In genomic region chr6:37490466-37491015, GRCh38 we compare ENCODE assay signal across 13 cellular contexts. TPM values are rescaled to one million over a fixed set of nuclear protein-coding genes. Genes with fewer than 3 reads are reported as not detected.
DNase-seq lines count a peak whose midpoint lies in the region; ATAC-seq and TF ChIP-seq lines count a peak whose summit lies in the region.
"Had no signal": no experiment of that assay in that cellular context is flagged by ENCODE, and none has a peak within 500 bp of the region (broad histone marks: within the 10 kb centered on the region; RNA-seq: fewer than 3 reads in every experiment).

No MANE protein-coding gene starts in this region.

- no peaks in the 10 kb centered on the region for H3K9me3 Mint-ChIP-seq in T-cell
- no peaks in the 10 kb centered on the region for H3K9me3 Mint-ChIP-seq in effector memory CD8-positive, alpha-beta T cell
- H3K9me3 Mint-ChIP-seq in endothelial cell (ENCODE audit: unreplicated experiment), result no peaks in the 10 kb centered on the region

- peaks cover 59 to 80% (median 71%) of the 10 kb centered on the region in 3 donors for H3K4me1 Mint-ChIP-seq in T-cell
- peaks cover 53 to 66% of the 10 kb centered on the region in 2 donors for H3K4me1 Mint-ChIP-seq in effector memory CD8-positive, alpha-beta T cell (ENCODE audit: low read depth in 2 of 2)
- peaks cover 4% of the 10 kb centered on the region for H3K4me1 Mint-ChIP-seq in endothelial cell (ENCODE audit: unreplicated experiment)

- POLR2A ChIA-PET in T-cell (lab: Charles Lee), result interaction anchor here in 1 of 2 donors (2.1 kb wide), 1 partner anchor 12 kb away, joined by 8 read pairs; no protein-coding TSS in a partner anchor

- intact Hi-C loops in sciatic nerve (cut with DNase I), result no loop called here

- no peak for ATAC-seq in T-cell (replicated peaks in 1 of 4)
- no peak for ATAC-seq in effector memory CD8-positive, alpha-beta T cell (replicated peaks)
- no peak for ATAC-seq in sciatic nerve
- no peak for ATAC-seq in HG03175 (IDR thresholded peaks at IDR 0.05; ENCODE audit: unreplicated experiment)
- ATAC-seq: foreskin keratinocyte, lower lobe of right lung had no signal

- no peak for TF ChIP-seq CTCF in endothelial cell (IDR thresholded peaks at IDR 0.05; ENCODE audit: unreplicated experiment)

- H3K36me3 Mint-ChIP-seq in T-cell, result no peaks in the 10 kb centered on the region
- H3K36me3 Mint-ChIP-seq in effector memory CD8-positive, alpha-beta T cell (ENCODE audit: insufficient read depth), result peaks cover 37% of the 10 kb centered on the region
- peaks cover 7% of the 10 kb centered on the region for H3K36me3 Mint-ChIP-seq in endothelial cell (ENCODE audit: low read depth, unreplicated experiment)

- H3K4me3 Mint-ChIP-seq in T-cell (peak overlapping the region in 1 of 3 donors; percentile 67), endothelial cell (ENCODE audit: unreplicated experiment) (no peak overlapping the region)
- peak overlapping the region; percentile 70 to 85 for H3K4me3 Mint-ChIP-seq in effector memory CD8-positive, alpha-beta T cell

- peak; percentile 63 for DNase-seq in activated effector memory CD4-positive, alpha-beta T cell treated with anti-CD3 and anti-CD28 coated beads, Interleukin-2, amount 50 U/mL, for 16 hours
- DNase-seq in activated effector memory CD4-positive, alpha-beta T cell treated with Interleukin-2 at 50 U/mL for 16 hours, result no peak
- no peak for DNase-seq in T-cell
- DNase-seq in effector memory CD8-positive, alpha-beta T cell, result no peak
- peak; percentile 42 for DNase-seq in sciatic nerve (ENCODE audit: low spot score)
- DNase-seq in NAMALWA (ENCODE audit: low spot score), result no peak
- DNase-seq in endothelial cell (ENCODE audit: low spot score), result no peak
- DNase-seq: activated CD4-positive, alpha-beta T cell treated with anti-CD3 and anti-CD28 coated beads for 4 hours; foreskin keratinocyte; NCI-H82; RPMI8226 had no signal

- CTCF ChIA-PET in T-cell (lab: Charles Lee), result interaction anchor here in 1 of 2 donors (0.6 kb wide), 2 partner anchors 23 to 107 kb away, joined by 4 read pairs; no protein-coding TSS in a partner anchor

- no peaks in the 10 kb centered on the region for H3K27me3 Mint-ChIP-seq in T-cell
- no peaks in the 10 kb centered on the region for H3K27me3 Mint-ChIP-seq in effector memory CD8-positive, alpha-beta T cell
- peaks cover 2% of the 10 kb centered on the region for H3K27me3 Mint-ChIP-seq in endothelial cell (ENCODE audit: unreplicated experiment)

- H3K27ac Mint-ChIP-seq in T-cell (peak overlapping the region; percentile 95 to 96), endothelial cell (ENCODE audit: unreplicated experiment) (no peak overlapping the region)
- H3K27ac Mint-ChIP-seq in effector memory CD8-positive, alpha-beta T cell, result peak overlapping the region; percentile 97 to 100

RNA-seq across cellular contexts. Expression of gene CCDC167, which starts 9.2 kb away (rescaled TPM):
- total RNA-seq in T-cell (10 to 100 TPM; 14.3 to 25.2 (median 17.8) TPM), sciatic nerve (10.4 TPM), endothelial cell (ENCODE audit: unreplicated experiment) (38.0 TPM)

RNA-seq across cellular contexts. Expression of gene CMTR1, which starts 57.5 kb away (rescaled TPM):
- total RNA-seq in T-cell, result 10 to 100 TPM; 62.5 to 82.7 (median 75.2) TPM
- total RNA-seq in sciatic nerve, result 39.3 TPM
- total RNA-seq in endothelial cell (ENCODE audit: unreplicated experiment), result 50.0 TPM

Comparison
In these comparisons a context has a peak if more than half of its experiments do, and no peak if none do; other contexts are left out.
1. DNase-seq: peak in activated effector memory CD4-positive, alpha-beta T cell treated with anti-CD3 and anti-CD28 coated beads, Interleukin-2, amount 50 U/mL, for 16 hours (single experiment) and sciatic nerve (single experiment); none in activated effector memory CD4-positive, alpha-beta T cell treated with Interleukin-2 at 50 U/mL for 16 hours (single experiment), T-cell (0 of 34), effector memory CD8-positive, alpha-beta T cell (0 of 3), NAMALWA (single experiment) and endothelial cell (single experiment).